In genomic region chr1:21685944-21686678, GRCh38 we compare ENCODE assay signal across 26 cellular contexts.
"Had no signal": no experiment of that assay in that cellular context is flagged by ENCODE, and none has a peak within 500 bp of the region (broad histone marks: within the 10 kb centered on the region; RNA-seq: fewer than 3 reads in every experiment).

No MANE protein-coding gene starts in this region.

- H3K4me1 Mint-ChIP-seq: naive thymus-derived CD8-positive, alpha-beta T cell; neural progenitor cell; stimulated activated effector memory CD8-positive, alpha-beta T cell treated with anti-CD3 and anti-CD28 coated beads, Interleukin-12 subunit alpha, Interleukin-12 subunit beta, amount 100 ng/mL, for 72 hours had no signal

- H3K27me3 Mint-ChIP-seq: activated naive CD8-positive, alpha-beta T cell; naive thymus-derived CD8-positive, alpha-beta T cell had no signal

- H3K27ac Mint-ChIP-seq: activated CD8-positive, alpha-beta T cell treated with anti-CD3 and anti-CD28 coated beads, Interleukin-2, amount 10 ng/mL, durations not matched to agents 7 days and 5 days; activated naive CD8-positive, alpha-beta T cell; neural progenitor cell; stimulated activated effector memory CD8-positive, alpha-beta T cell treated with anti-CD3 and anti-CD28 coated beads, Interleukin-12 subunit alpha, Interleukin-12 subunit beta, amount 100 ng/mL, for 72 hours had no signal

- ATAC-seq: activated CD8-positive, alpha-beta T cell treated with anti-CD3 and anti-CD28 coated beads, Interleukin-2, amount 10 ng/mL, durations not matched to agents 7 days and 5 days; gastrocnemius medialis; naive thymus-derived CD8-positive, alpha-beta T cell; sciatic nerve; stimulated activated effector memory CD8-positive, alpha-beta T cell treated with anti-CD3 and anti-CD28 coated beads, Interleukin-12 subunit alpha, Interleukin-12 subunit beta, amount 100 ng/mL, for 72 hours had no signal

- H3K4me3 Mint-ChIP-seq: activated CD8-positive, alpha-beta T cell treated with anti-CD3 and anti-CD28 coated beads, Interleukin-2, amount 10 ng/mL, durations not matched to agents 7 days and 5 days; activated naive CD8-positive, alpha-beta T cell; naive thymus-derived CD8-positive, alpha-beta T cell; neural progenitor cell; stimulated activated effector memory CD8-positive, alpha-beta T cell treated with anti-CD3 and anti-CD28 coated beads, Interleukin-12 subunit alpha, Interleukin-12 subunit beta, amount 100 ng/mL, for 72 hours had no signal

- DNase-seq: activated CD4-positive, alpha-beta T cell treated with anti-CD3 and anti-CD28 coated beads for 1 hour; activated CD4-positive, alpha-beta T cell treated with anti-CD3 and anti-CD28 coated beads, Interleukin-2, amount 50 U/mL, for 1 hour; activated CD8-positive, alpha-beta T cell treated with anti-CD3 and anti-CD28 coated beads, Interleukin-2, amount 10 ng/mL, durations not matched to agents 7 days and 5 days; activated naive CD4-positive, alpha-beta T cell; adrenal gland; brain microvascular endothelial cell; caudate nucleus; dermis blood vessel endothelial cell; effector memory CD4-positive, alpha-beta T cell; gastrocnemius medialis; hypothalamus; left ventricle myocardium inferior; naive thymus-derived CD8-positive, alpha-beta T cell; posterior cingulate gyrus; small intestine; stimulated activated CD4-positive, alpha-beta T cell treated with anti-CD3 and anti-CD28 coated beads, Interleukin-2, amount 100 ng/mL, for 24 hours; stomach had no signal

- H3K4me3 ChIP-seq: adrenal gland, ascending aorta, esophagus muscularis mucosa, gastrocnemius medialis, left ventricle myocardium inferior, neural progenitor cell, stomach, suprapubic skin, tibial nerve had no signal

- H3K9me3 Mint-ChIP-seq: activated T-helper 2 cell treated with anti-CD3 and anti-CD28 coated beads, Interferon-gamma antibody, Interleukin-2, Interleukin-4, amounts not matched to agents 10 μg/mL and 5 μg/mL and 100 μg/mL, durations not matched to agents 14 hours and 24 hours and 36 hours; naive thymus-derived CD8-positive, alpha-beta T cell; stimulated activated effector memory CD8-positive, alpha-beta T cell treated with anti-CD3 and anti-CD28 coated beads, Interleukin-12 subunit alpha, Interleukin-12 subunit beta, amount 100 ng/mL, for 72 hours had no signal
